In the genomic region with DNA sequence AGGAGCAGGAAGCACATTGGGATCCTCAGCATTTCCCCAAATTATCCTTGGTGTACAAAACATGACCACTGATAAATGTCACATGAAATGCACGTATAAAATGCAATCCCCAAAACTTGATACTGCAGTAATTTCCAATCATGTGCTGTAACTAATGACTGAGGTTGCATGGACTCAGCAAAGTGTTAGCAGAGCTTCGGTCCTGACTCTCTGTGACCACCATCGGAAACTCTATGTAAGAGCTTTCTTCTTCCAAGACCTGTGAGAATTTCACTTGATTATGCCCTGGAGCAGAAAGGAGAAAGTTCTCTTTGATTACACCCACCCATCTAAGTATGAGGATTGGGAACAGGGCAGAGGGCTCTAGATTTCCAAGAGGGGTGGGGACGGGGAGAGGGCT, we compare ENCODE assay signal across 13 cellular contexts. TPM values are rescaled to one million over a fixed set of nuclear protein-coding genes. Genes with fewer than 3 reads are reported as not detected.
DNase-seq lines count a peak whose midpoint lies in the region; ATAC-seq lines count a peak whose summit lies in the region.
"Had no signal": no experiment of that assay in that cellular context is flagged by ENCODE, and none has a peak within 500 bp of the region (broad histone marks: within the 10 kb centered on the region; RNA-seq: fewer than 3 reads in every experiment).

No MANE protein-coding gene starts in this region.

- no peaks in the 10 kb centered on the region for H3K27me3 Mint-ChIP-seq in activated T-helper 2 cell treated with anti-CD3 and anti-CD28 coated beads, Interferon-gamma antibody, Interleukin-2, Interleukin-4, amounts not matched to agents 10 μg/mL and 5 μg/mL and 100 μg/mL, durations not matched to agents 14 hours and 24 hours and 36 hours (ENCODE audit: low read depth)

- peak; percentile 35 for DNase-seq in stimulated activated CD4-positive, alpha-beta T cell treated with anti-CD3 and anti-CD28 coated beads, Interleukin-4, amount 100 ng/mL, for 24 hours
- no peak for DNase-seq in stimulated activated CD4-positive, alpha-beta T cell treated with anti-CD3 and anti-CD28 coated beads, Interleukin-12 subunit alpha, Interleukin-12 subunit beta, amount 100 ng/mL, for 4 hours
- DNase-seq in activated T-helper 2 cell treated with anti-CD3 and anti-CD28 coated beads, Interferon-gamma antibody, Interleukin-2, Interleukin-4, amounts not matched to agents 10 μg/mL and 5 μg/mL and 100 μg/mL, durations not matched to agents 14 hours and 24 hours and 36 hours (ENCODE audit: low spot score): no peak
- DNase-seq in NCI-H2196 treated with DMSO at 0.1 percent for 48 hours (lab: John Stamatoyannopoulos, UW; ENCODE audit: unreplicated experiment) (no peak), foreskin melanocyte (no peak), NCI-H1694 (lab: John Stamatoyannopoulos, UW) (no peak)
- DNase-seq: Caco-2, left colon, NCI-H1092 treated with DMSO at 0.1 percent for 48 hours had no signal

- H3K27ac Mint-ChIP-seq in activated T-helper 2 cell treated with anti-CD3 and anti-CD28 coated beads, Interferon-gamma antibody, Interleukin-2, Interleukin-4, amounts not matched to agents 10 μg/mL and 5 μg/mL and 100 μg/mL, durations not matched to agents 14 hours and 24 hours and 36 hours: peak overlapping the region; percentile 98

- H3K9me3 ChIP-seq in muscle layer of duodenum (ENCODE audit: control insufficient read depth in 1 of 2, low read length in 2 of 2): peaks cover 0 to under 1% of the 10 kb centered on the region in 2 donors
- H3K9me3 ChIP-seq: Caco-2 had no signal

- no peaks in the 10 kb centered on the region for H3K9me3 Mint-ChIP-seq in activated T-helper 2 cell treated with anti-CD3 and anti-CD28 coated beads, Interferon-gamma antibody, Interleukin-2, Interleukin-4, amounts not matched to agents 10 μg/mL and 5 μg/mL and 100 μg/mL, durations not matched to agents 14 hours and 24 hours and 36 hours

- H3K36me3 ChIP-seq in muscle layer of duodenum (ENCODE audit: control insufficient read depth in 1 of 2, insufficient read depth in 2 of 2, low read length in 2 of 2): no peaks in the 10 kb centered on the region

- peaks cover 40% of the 10 kb centered on the region for H3K36me3 Mint-ChIP-seq in activated T-helper 2 cell treated with anti-CD3 and anti-CD28 coated beads, Interferon-gamma antibody, Interleukin-2, Interleukin-4, amounts not matched to agents 10 μg/mL and 5 μg/mL and 100 μg/mL, durations not matched to agents 14 hours and 24 hours and 36 hours (ENCODE audit: low read depth)

- peak overlapping the region; percentile 32 to 67 for H3K4me3 ChIP-seq in muscle layer of duodenum (ENCODE audit: low read depth in 1 of 2, low read length in 2 of 2)

- peak overlapping the region; percentile 77 for H3K27ac ChIP-seq in muscle layer of duodenum (ENCODE audit: low read length)

- no peaks in the 10 kb centered on the region for H3K27me3 ChIP-seq in muscle layer of duodenum (ENCODE audit: low read depth, low read length)

- H3K4me1 Mint-ChIP-seq in activated T-helper 2 cell treated with anti-CD3 and anti-CD28 coated beads, Interferon-gamma antibody, Interleukin-2, Interleukin-4, amounts not matched to agents 10 μg/mL and 5 μg/mL and 100 μg/mL, durations not matched to agents 14 hours and 24 hours and 36 hours (ENCODE audit: low read depth): peaks cover 40% of the 10 kb centered on the region

- H3K4me1 ChIP-seq in muscle layer of duodenum (ENCODE audit: control insufficient read depth in 1 of 2, insufficient read depth in 2 of 2, low read length in 2 of 2): no peaks in the 10 kb centered on the region
- H3K4me1 ChIP-seq: Caco-2 had no signal

- peak overlapping the region; percentile 98 for H3K4me3 Mint-ChIP-seq in activated T-helper 2 cell treated with anti-CD3 and anti-CD28 coated beads, Interferon-gamma antibody, Interleukin-2, Interleukin-4, amounts not matched to agents 10 μg/mL and 5 μg/mL and 100 μg/mL, durations not matched to agents 14 hours and 24 hours and 36 hours (ENCODE audit: low read depth)

- intact Hi-C loops in activated T-helper 2 cell treated with anti-CD3 and anti-CD28 coated beads, Interferon-gamma antibody, Interleukin-2, Interleukin-4, amounts not matched to agents 10 μg/mL and 5 μg/mL and 100 μg/mL, durations not matched to agents 14 hours and 24 hours and 36 hours (cut with micrococcal nuclease): loop anchor here (1.0 to 10.0 kb wide), 8 partner anchors 7 to 751 kb away; partner anchors contain the start of genes C1orf162 and LRIF1

- no peak for ATAC-seq in HG03469 (IDR thresholded peaks at IDR 0.05; ENCODE audit: unreplicated experiment)
- ATAC-seq: left colon had no signal

RNA-seq across cellular contexts. Expression of gene CD53, which starts 0.9 kb away (rescaled TPM):
- 161 and 165 TPM in 2 replicates for total RNA-seq in activated T-helper 2 cell treated with anti-CD3 and anti-CD28 coated beads, Interferon-gamma antibody, Interleukin-2, Interleukin-4, amounts not matched to agents 10 μg/mL and 5 μg/mL and 100 μg/mL, durations not matched to agents 14 hours and 24 hours and 36 hours
- total RNA-seq: astrocyte, Caco-2, fibroblast of lung had no signal
